In genomic region chr5:171433352-171433698, GRCh38 we compare ENCODE assay signal across 22 cellular contexts. TPM values are rescaled to one million over a fixed set of nuclear protein-coding genes. Genes with fewer than 3 reads are reported as not detected.
"Had no signal": no experiment of that assay in that cellular context is flagged by ENCODE, and none has a peak within 500 bp of the region (broad histone marks: within the 10 kb centered on the region; RNA-seq: fewer than 3 reads in every experiment).

No MANE protein-coding gene starts in this region.

- H3K27me3 Mint-ChIP-seq: activated CD4-positive, alpha-beta memory T cell treated with anti-CD3 and anti-CD28 coated beads, Interleukin-2, amount 10 ng/mL, durations not matched to agents 7 days and 5 days; activated CD8-positive, alpha-beta memory T cell treated with anti-CD3 and anti-CD28 coated beads, Interleukin-2, amount 10 ng/mL, durations not matched to agents 7 days and 5 days; activated naive CD4-positive, alpha-beta T cell treated with anti-CD3 and anti-CD28 coated beads, Interleukin-2, amount 10 ng/mL, durations not matched to agents 7 days and 5 days; natural killer cell treated with Interleukin-12 subunit alpha and Interleukin-12 subunit beta and Interleukin-15 and Interleukin-18, amount 100 ng/mL, for 72 hours; T-cell had no signal

- H3K9me3 Mint-ChIP-seq: activated B cell treated with CpG ODN at 0.5 μM for 24 hours; activated CD4-positive, alpha-beta memory T cell treated with anti-CD3 and anti-CD28 coated beads, Interleukin-2, amount 10 ng/mL, durations not matched to agents 7 days and 5 days; activated naive CD4-positive, alpha-beta T cell treated with anti-CD3 and anti-CD28 coated beads, Interleukin-2, amount 10 ng/mL, durations not matched to agents 7 days and 5 days; activated T-helper 2 cell treated with anti-CD3 and anti-CD28 coated beads, Interferon-gamma antibody, Interleukin-2, Interleukin-4, amounts not matched to agents 10 μg/mL and 5 μg/mL and 100 μg/mL, durations not matched to agents 14 hours and 24 hours and 36 hours; natural killer cell treated with Interleukin-12 subunit alpha and Interleukin-12 subunit beta and Interleukin-15 and Interleukin-18, amount 100 ng/mL, for 72 hours; stimulated activated naive B cell treated with anti-CD40 and anti-IgM and Interleukin-4, amounts not matched to agents 10 μg/mL and 1 μg/mL and 100 μg/mL, for 72 hours; T-cell had no signal

- H3K9me3 ChIP-seq: right lobe of liver, thyroid gland had no signal

- H3K4me1 Mint-ChIP-seq: activated B cell treated with CpG ODN at 0.5 μM for 24 hours; activated CD4-positive, alpha-beta memory T cell treated with anti-CD3 and anti-CD28 coated beads, Interleukin-2, amount 10 ng/mL, durations not matched to agents 7 days and 5 days; activated naive CD4-positive, alpha-beta T cell treated with anti-CD3 and anti-CD28 coated beads, Interleukin-2, amount 10 ng/mL, durations not matched to agents 7 days and 5 days; stimulated activated naive B cell treated with anti-CD40 and anti-IgM and Interleukin-4, amounts not matched to agents 10 μg/mL and 1 μg/mL and 100 μg/mL, for 72 hours; T-cell had no signal

- H3K4me2 ChIP-seq: smooth muscle cell had no signal

- H3K36me3 Mint-ChIP-seq: activated CD8-positive, alpha-beta memory T cell treated with anti-CD3 and anti-CD28 coated beads, Interleukin-2, amount 10 ng/mL, durations not matched to agents 7 days and 5 days; activated naive CD4-positive, alpha-beta T cell treated with anti-CD3 and anti-CD28 coated beads, Interleukin-2, amount 10 ng/mL, durations not matched to agents 7 days and 5 days; natural killer cell treated with Interleukin-12 subunit alpha and Interleukin-12 subunit beta and Interleukin-15 and Interleukin-18, amount 100 ng/mL, for 72 hours; stimulated activated naive B cell treated with anti-CD40 and anti-IgM and Interleukin-4, amounts not matched to agents 10 μg/mL and 1 μg/mL and 100 μg/mL, for 72 hours; T-cell had no signal

- H3K27ac Mint-ChIP-seq: activated B cell treated with CpG ODN at 0.5 μM for 24 hours; activated CD4-positive, alpha-beta memory T cell treated with anti-CD3 and anti-CD28 coated beads, Interleukin-2, amount 10 ng/mL, durations not matched to agents 7 days and 5 days; activated CD8-positive, alpha-beta memory T cell treated with anti-CD3 and anti-CD28 coated beads, Interleukin-2, amount 10 ng/mL, durations not matched to agents 7 days and 5 days; activated naive CD4-positive, alpha-beta T cell treated with anti-CD3 and anti-CD28 coated beads, Interleukin-2, amount 10 ng/mL, durations not matched to agents 7 days and 5 days; activated T-helper 2 cell treated with anti-CD3 and anti-CD28 coated beads, Interferon-gamma antibody, Interleukin-2, Interleukin-4, amounts not matched to agents 10 μg/mL and 5 μg/mL and 100 μg/mL, durations not matched to agents 14 hours and 24 hours and 36 hours; natural killer cell treated with Interleukin-12 subunit alpha and Interleukin-12 subunit beta and Interleukin-15 and Interleukin-18, amount 100 ng/mL, for 72 hours; stimulated activated naive B cell treated with anti-CD40 and anti-IgM and Interleukin-4, amounts not matched to agents 10 μg/mL and 1 μg/mL and 100 μg/mL, for 72 hours; T-cell had no signal

- ATAC-seq: activated CD8-positive, alpha-beta memory T cell treated with anti-CD3 and anti-CD28 coated beads, Interleukin-2, amount 10 ng/mL, durations not matched to agents 7 days and 5 days; natural killer cell treated with Interleukin-12 subunit alpha and Interleukin-12 subunit beta and Interleukin-15 and Interleukin-18, amount 100 ng/mL, for 72 hours; SK-N-SH treated with all-trans-retinoic acid at 6 μM for 48 hours; stimulated activated naive B cell treated with anti-CD40 and anti-IgM and Interleukin-4, amounts not matched to agents 10 μg/mL and 1 μg/mL and 100 μg/mL, for 72 hours; T-cell had no signal

- H3K4me1 ChIP-seq: right lobe of liver, thyroid gland had no signal

- H3K36me3 ChIP-seq: brain microvascular endothelial cell, right lobe of liver, thyroid gland had no signal

- H3K27ac ChIP-seq: brain microvascular endothelial cell, right lobe of liver, thyroid gland had no signal

- FAIRE-seq: frontal cortex, urothelium cell line had no signal

- H3K4me3 Mint-ChIP-seq: activated B cell treated with CpG ODN at 0.5 μM for 24 hours; activated CD4-positive, alpha-beta memory T cell treated with anti-CD3 and anti-CD28 coated beads, Interleukin-2, amount 10 ng/mL, durations not matched to agents 7 days and 5 days; activated CD8-positive, alpha-beta memory T cell treated with anti-CD3 and anti-CD28 coated beads, Interleukin-2, amount 10 ng/mL, durations not matched to agents 7 days and 5 days; activated naive CD4-positive, alpha-beta T cell treated with anti-CD3 and anti-CD28 coated beads, Interleukin-2, amount 10 ng/mL, durations not matched to agents 7 days and 5 days; natural killer cell treated with Interleukin-12 subunit alpha and Interleukin-12 subunit beta and Interleukin-15 and Interleukin-18, amount 100 ng/mL, for 72 hours; stimulated activated naive B cell treated with anti-CD40 and anti-IgM and Interleukin-4, amounts not matched to agents 10 μg/mL and 1 μg/mL and 100 μg/mL, for 72 hours; T-cell had no signal

- H3K27me3 ChIP-seq: brain microvascular endothelial cell, right lobe of liver, thyroid gland had no signal

- H3K4me3 ChIP-seq: lung, right lobe of liver, smooth muscle cell, thyroid gland had no signal

- DNase-seq: activated B cell treated with CpG ODN at 0.5 μM for 24 hours; activated CD4-positive, alpha-beta memory T cell treated with anti-CD3 and anti-CD28 coated beads, Interleukin-2, amount 10 ng/mL, durations not matched to agents 7 days and 5 days; activated CD4-positive, alpha-beta T cell treated with anti-CD3 and anti-CD28 coated beads for 48 hours; activated CD8-positive, alpha-beta memory T cell treated with anti-CD3 and anti-CD28 coated beads, Interleukin-2, amount 10 ng/mL, durations not matched to agents 7 days and 5 days; activated naive CD4-positive, alpha-beta T cell treated with anti-CD3 and anti-CD28 coated beads, Interleukin-2, amount 10 ng/mL, durations not matched to agents 7 days and 5 days; brain microvascular endothelial cell; cerebellar nuclear complex; effector CD4-positive, alpha-beta T cell; head of caudate nucleus; right lobe of liver; stimulated activated CD4-positive, alpha-beta T cell treated with anti-CD3 and anti-CD28 coated beads, Interleukin-4, amount 100 ng/mL, for 24 hours; stimulated activated naive B cell treated with anti-CD40 and anti-IgM and Interleukin-4, amounts not matched to agents 10 μg/mL and 1 μg/mL and 100 μg/mL, for 72 hours; T-cell; thyroid gland had no signal

RNA-seq across cellular contexts. Expression of gene FGF18, which starts 13.9 kb away (rescaled TPM):
- total RNA-seq: activated B cell treated with CpG ODN at 0.5 μM for 24 hours; activated CD4-positive, alpha-beta memory T cell treated with anti-CD3 and anti-CD28 coated beads, Interleukin-2, amount 10 ng/mL, durations not matched to agents 7 days and 5 days; activated CD8-positive, alpha-beta memory T cell treated with anti-CD3 and anti-CD28 coated beads, Interleukin-2, amount 10 ng/mL, durations not matched to agents 7 days and 5 days; activated T-helper 2 cell treated with anti-CD3 and anti-CD28 coated beads, Interferon-gamma antibody, Interleukin-2, Interleukin-4, amounts not matched to agents 10 μg/mL and 5 μg/mL and 100 μg/mL, durations not matched to agents 14 hours and 24 hours and 36 hours; kidney epithelial cell; smooth muscle cell had no signal
